In the genomic region with DNA sequence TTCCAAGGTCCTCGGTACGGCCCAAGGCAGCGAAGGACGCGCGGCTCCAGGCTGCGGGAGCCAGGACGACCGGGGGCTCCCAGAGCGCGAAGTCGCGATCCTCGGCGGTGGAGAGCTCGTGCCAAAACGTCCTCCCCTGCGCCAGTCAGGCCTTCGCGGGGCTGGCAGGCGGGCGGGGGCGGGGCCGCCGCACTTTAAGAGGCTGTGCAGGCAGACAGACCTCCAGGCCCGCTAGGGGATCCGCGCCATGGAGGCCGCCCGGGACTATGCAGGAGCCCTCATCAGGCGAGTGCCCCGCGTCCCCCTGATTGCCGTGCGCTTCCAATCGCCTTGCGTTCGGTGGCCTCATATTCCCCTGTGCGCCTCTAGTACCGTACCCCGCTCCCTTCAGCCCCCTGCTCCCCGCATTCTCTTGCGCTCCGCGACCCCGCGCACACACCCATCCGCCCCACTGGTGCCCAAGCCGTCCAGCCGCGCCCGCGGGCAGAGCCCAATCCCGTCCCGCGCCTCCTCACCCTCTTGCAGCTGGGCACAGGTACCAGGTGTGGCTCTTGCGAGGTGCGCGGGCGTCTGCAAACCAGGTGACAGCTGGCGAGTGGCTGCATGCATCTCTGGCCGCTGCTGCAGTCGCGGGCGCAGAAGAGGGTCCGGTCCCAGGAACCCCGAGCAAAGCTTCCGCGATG, we compare ENCODE assay signal across 9 cellular contexts. TPM values are rescaled to one million over a fixed set of nuclear protein-coding genes. Genes with fewer than 3 reads are reported as not detected.
DNase-seq lines count a peak whose midpoint lies in the region; ATAC-seq and TF ChIP-seq lines count a peak whose summit lies in the region.
"Had no signal": no experiment of that assay in that cellular context is flagged by ENCODE, and none has a peak within 500 bp of the region (broad histone marks: within the 10 kb centered on the region; RNA-seq: fewer than 3 reads in every experiment).

A gene with protein sequence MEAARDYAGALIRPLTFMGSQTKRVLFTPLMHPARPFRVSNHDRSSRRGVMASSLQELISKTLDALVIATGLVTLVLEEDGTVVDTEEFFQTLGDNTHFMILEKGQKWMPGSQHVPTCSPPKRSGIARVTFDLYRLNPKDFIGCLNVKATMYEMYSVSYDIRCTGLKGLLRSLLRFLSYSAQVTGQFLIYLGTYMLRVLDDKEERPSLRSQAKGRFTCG (plus strand): TSS at position 225 of the 683 bp plus-strand sequence. CDS start 23 bp downstream, at position 248.

- H3K4me2 ChIP-seq in osteoblast (ENCODE audit: insufficient read depth, low read length), result peak within 1 kb of the TSS; percentile 63

- H3K4me3 ChIP-seq in BJ (ENCODE audit: low read depth, low read length), result peak within 1 kb of the TSS; percentile 18
- no peak within 1 kb of the TSS for H3K4me3 ChIP-seq in RWPE2 (ENCODE audit: severe bottlenecking)
- H3K4me3 ChIP-seq in cardiac muscle cell, result peak within 1 kb of the TSS; percentile 33
- peak within 1 kb of the TSS; percentile 37 for H3K4me3 ChIP-seq in osteoblast (ENCODE audit: insufficient read depth, low read length)
- H3K4me3 ChIP-seq in transverse colon, result peak within 1 kb of the TSS in 2 of 4 donors; percentile 17 to 38

- no peaks in the 10 kb centered on the region for H4K20me1 ChIP-seq in osteoblast (ENCODE audit: insufficient read depth, low read length)

- POLR2A ChIA-PET in BJ (lab: Charles Lee), result no interaction called here

- ATAC-seq in RWPE2 (ENCODE audit: low read depth), result peak; percentile 30; the same call in 2 of the 3 replicates
- ATAC-seq in HG03039 (IDR thresholded peaks at IDR 0.05; ENCODE audit: unreplicated experiment), result no peak

- DNase-seq in BJ (ENCODE audit: low read depth) (no peak), RWPE2 (ENCODE audit: low spot score) (no peak), cardiac muscle cell (ENCODE audit: low read depth in 1 of 2, low spot score in 1 of 2) (peak; percentile 35 to 64), osteoblast (ENCODE audit: insufficient read length, low spot score, missing footprints) (no peak), substantia nigra (lab: John Stamatoyannopoulos, UW) (no peak), transverse colon (no peak)
- DNase-seq in effector CD4-positive, alpha-beta T cell, result no peak
- DNase-seq: hypothalamus had no signal

- CTCF ChIA-PET in BJ (lab: Yijun Ruan, JAX), result no interaction called here

- H3K9me3 ChIP-seq in RWPE2 (ENCODE audit: severe bottlenecking) (no peaks in the 10 kb centered on the region), cardiac muscle cell (ENCODE audit: low read depth) (no peaks in the 10 kb centered on the region), osteoblast (ENCODE audit: low read depth, low read length) (no peaks in the 10 kb centered on the region), transverse colon (no peaks in the 10 kb centered on the region)

- H3K27me3 ChIP-seq in BJ (ENCODE audit: control insufficient read depth, insufficient read depth, low read length) (peaks cover 26% of the 10 kb centered on the region), RWPE2 (ENCODE audit: insufficient read depth, poor library complexity, severe bottlenecking) (peaks cover 21% of the 10 kb centered on the region), cardiac muscle cell (peaks cover 86% of the 10 kb centered on the region), osteoblast (ENCODE audit: insufficient read depth, low read length) (peaks cover 53% of the 10 kb centered on the region), transverse colon (peaks cover 37% of the 10 kb centered on the region)

- 18% methylated on average over 58 of the region's 69 CpGs; no CpG with 5 or more reads in 1 of the 2 donors for WGBS in transverse colon (ENCODE audit: low coverage in 1 of 2), 2 donors

- peak within 1 kb of the TSS; percentile 27 for H3K27ac ChIP-seq in RWPE2 (ENCODE audit: poor library complexity, severe bottlenecking)
- H3K27ac ChIP-seq in cardiac muscle cell, result no peak within 1 kb of the TSS
- H3K27ac ChIP-seq in osteoblast (ENCODE audit: low read depth, low read length), result no peak within 1 kb of the TSS
- H3K27ac ChIP-seq in substantia nigra (ENCODE audit: low read depth, low read length, poor library complexity, severe bottlenecking), result no peak within 1 kb of the TSS
- H3K27ac ChIP-seq in transverse colon, result no peak within 1 kb of the TSS

- TF ChIP-seq EP300 in transverse colon (IDR thresholded peaks at IDR 0.05; ENCODE audit: low read depth), result no peak

- TF ChIP-seq POLR2A in transverse colon (IDR thresholded peaks at IDR 0.05), result no peak

- H3K79me2 ChIP-seq in osteoblast (ENCODE audit: insufficient read depth, low read length), result no peaks in the 10 kb centered on the region

- no peak within 1 kb of the TSS for H2AFZ ChIP-seq in osteoblast (ENCODE audit: low read length)

- no peak for TF ChIP-seq CTCF in BJ (IDR thresholded peaks at IDR 0.05; ENCODE audit: insufficient read depth, low read depth, low read length)
- no peak for TF ChIP-seq CTCF in RWPE2 (IDR thresholded peaks at IDR 0.05; ENCODE audit: poor library complexity, severe bottlenecking)
- no peak for TF ChIP-seq CTCF in cardiac muscle cell (IDR thresholded peaks at IDR 0.05; ENCODE audit: low read depth, low read length)
- no peak for TF ChIP-seq CTCF in osteoblast (IDR thresholded peaks at IDR 0.05; ENCODE audit: extremely low read depth, low read depth, low read length)
- TF ChIP-seq CTCF in transverse colon (IDR thresholded peaks at IDR 0.05), result no peak

- intact Hi-C loops in transverse colon (cut with DNase I; ENCODE audit: low total_unique reads), result no loop called here

- H3K4me1 ChIP-seq in RWPE2 (ENCODE audit: insufficient read depth, poor library complexity, severe bottlenecking) (peaks cover 14% of the 10 kb centered on the region), cardiac muscle cell (ENCODE audit: low read depth) (peaks cover 3% of the 10 kb centered on the region), osteoblast (ENCODE audit: insufficient read depth, low read length) (peaks cover 6% of the 10 kb centered on the region), transverse colon (peaks cover 6 to 13% (median 9%) of the 10 kb centered on the region in 4 donors)

- H3K36me3 ChIP-seq in BJ (ENCODE audit: control insufficient read depth, insufficient read depth, low read length) (no peaks in the 10 kb centered on the region), RWPE2 (ENCODE audit: low read depth) (no peaks in the 10 kb centered on the region), cardiac muscle cell (no peaks in the 10 kb centered on the region), osteoblast (ENCODE audit: insufficient read depth, low read length) (no peaks in the 10 kb centered on the region), transverse colon (no peaks in the 10 kb centered on the region)

- in situ Hi-C loops in transverse colon (cut with MboI; ENCODE audit: low pct_ligation_motif_present in 1 of 4, low pct_unique_long_range_greater_than_20kb in 1 of 4, low sequenced_read_pairs in 3 of 4), result no loop called here

RNA-seq across cellular contexts. Expression of the gene that starts here (rescaled TPM):
- polyA plus RNA-seq in BJ (2011; rRNA removed) (not detected in 2 replicates), cardiac muscle cell (not detected in 2 replicates)
- polyA minus RNA-seq in BJ (2011; rRNA and poly(A)+ RNA removed), result not detected in 2 replicates
- total RNA-seq in cardiac muscle cell (not detected in 2 replicates), osteoblast (not detected in 2 replicates), transverse colon (1 to 10 TPM in 2 of 4 donors, under 1 TPM in 1, not detected in 1; 0.68 to 3.8 (median 3.7) TPM)

Comparison
In these comparisons a context has a peak if more than half of its experiments do, and no peak if none do; other contexts are left out.
1. Peak in DNase-seq and H3K4me3 ChIP-seq in cardiac muscle cell; RNA of the gene not detected or under 1 TPM.